Comparison of ENCODE assay signal across 1 cellular context in the genomic region with DNA sequence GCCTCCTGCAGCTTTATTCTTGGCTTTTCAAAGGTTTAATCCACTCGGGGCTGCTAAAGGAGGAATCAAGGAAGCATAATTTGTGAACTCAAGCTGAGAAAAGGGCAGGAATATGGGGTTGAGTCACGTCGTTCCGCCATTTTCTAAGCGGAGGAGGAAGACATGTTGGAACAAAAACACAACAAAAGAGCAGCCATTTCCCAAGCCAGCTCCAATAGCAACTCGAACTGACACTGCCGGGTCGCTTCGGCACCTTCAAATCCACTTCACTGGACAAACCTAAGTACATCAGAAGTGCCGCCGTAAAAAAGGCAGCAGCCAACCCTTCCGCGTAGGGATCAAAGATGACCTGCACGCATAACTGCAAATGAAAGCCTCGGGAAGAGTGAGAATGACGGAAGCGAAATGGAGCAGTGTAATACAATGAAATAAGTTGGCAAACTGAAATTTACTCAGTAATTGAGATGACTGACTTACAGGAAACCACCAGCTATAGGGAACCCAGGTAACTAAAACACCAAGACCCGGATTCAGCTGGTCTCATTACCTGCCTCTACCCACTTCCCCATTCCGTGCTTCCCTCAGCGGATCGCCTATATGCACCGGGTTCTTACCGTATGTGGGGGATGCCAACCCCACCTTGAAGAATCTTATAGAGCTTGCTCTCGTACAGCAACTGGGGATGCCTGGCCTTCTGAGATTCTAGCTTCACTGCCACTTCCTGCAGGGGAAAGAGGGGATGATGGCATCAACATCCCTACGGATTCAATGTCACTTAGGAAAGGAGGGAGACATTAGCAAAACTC.
TF ChIP-seq lines count a peak whose summit lies in the region.

No MANE protein-coding gene starts in this region.

TF ChIP-seq in K562, 482 proteins besides CTCF, POLR2A, EP300 and RAD21 (continued from another document and continues in another):
- TF ChIP-seq HOMEZ (CRISPR knock-in tag; IDR thresholded peaks at IDR 0.05) (no peak), ESRRA (IDR thresholded peaks at IDR 0.05; ENCODE audit: borderline replicate concordance, low read depth) (no peak), CBX1 (IDR thresholded peaks at IDR 0.05; ENCODE audit: low read depth) (no peak), CCNT2 (IDR thresholded peaks at IDR 0.05; ENCODE audit: borderline replicate concordance, extremely low read depth, insufficient read length, low read depth, low read length) (no peak), POLR2AphosphoS2 (IDR thresholded peaks at IDR 0.05; ENCODE audit: low read length) (no peak), SAP30 (IDR thresholded peaks at IDR 0.05; ENCODE audit: borderline replicate concordance, insufficient read depth, low read depth, low read length, poor library complexity, severe bottlenecking) (peak; percentile 16), ZNF12 (CRISPR knock-in tag; IDR thresholded peaks at IDR 0.05) (no peak), ETV6 (IDR thresholded peaks at IDR 0.05; ENCODE audit: borderline replicate concordance in 1 of 2, low read depth in 2 of 2, low read length in 1 of 2) (no peak), ETV6 (CRISPR knock-in tag; IDR thresholded peaks at IDR 0.05; ENCODE audit: borderline replicate concordance) (0 out of 2 replicates have a peak, but pooled peaks have one; percentile 36), ARNT (IDR thresholded peaks at IDR 0.05) (no peak), NCOR1 (IDR thresholded peaks at IDR 0.05) (no peak), HNRNPL (IDR thresholded peaks at IDR 0.05; ENCODE audit: low read depth, low read length) (no peak), ZNF175 (CRISPR knock-in tag; IDR thresholded peaks at IDR 0.05; ENCODE audit: low read depth) (peak; percentile 22; the same call in 1 of the 2 replicates), CSDE1 (IDR thresholded peaks at IDR 0.05) (peak in 1 of 2 experiments; percentile 81; a peak in 1 of 4 replicates), SMAD2 (IDR thresholded peaks at IDR 0.05; ENCODE audit: low read depth, low read length) (no peak), ILK (tag; IDR thresholded peaks at IDR 0.05; ENCODE audit: borderline replicate concordance, low read depth) (no peak), ZNF311 (CRISPR knock-in tag; IDR thresholded peaks at IDR 0.05) (no peak), SREBF2 (CRISPR knock-in tag; IDR thresholded peaks at IDR 0.05) (no peak), WHSC1 (IDR thresholded peaks at IDR 0.05; ENCODE audit: low read length) (no peak), GATAD2A (IDR thresholded peaks at IDR 0.05) (no peak), RUNX1 (IDR thresholded peaks at IDR 0.05; ENCODE audit: low read depth) (no peak), FOSL1 (tag; conservative IDR thresholded peaks at IDR 0.05) (peak; percentile 55; the same call in 1 of the 2 replicates), TEAD2 (tag; IDR thresholded peaks at IDR 0.05) (no peak), ZNF217 (CRISPR knock-in tag; IDR thresholded peaks at IDR 0.05) (no peak), ZNF253 (CRISPR knock-in tag; conservative IDR thresholded peaks at IDR 0.05) (no peak), MTA2 (IDR thresholded peaks at IDR 0.05; ENCODE audit: low read depth) (no peak), ZNF584 (CRISPR knock-in tag; IDR thresholded peaks at IDR 0.05; ENCODE audit: low read depth) (no peak), CREB3 (tag; conservative IDR thresholded peaks at IDR 0.05; ENCODE audit: low read depth) (peak; percentile 86), CREBBP (IDR thresholded peaks at IDR 0.05; ENCODE audit: low read depth, low read length) (no peak), ZNF77 (CRISPR knock-in tag; IDR thresholded peaks at IDR 0.05) (no peak), HLTF (IDR thresholded peaks at IDR 0.05) (no peak), RBM15 (IDR thresholded peaks at IDR 0.05; ENCODE audit: insufficient read depth, low read length) (no peak), MECOM (CRISPR knock-in tag; IDR thresholded peaks at IDR 0.05) (no peak), NR2F6 (CRISPR knock-in tag; IDR thresholded peaks at IDR 0.05) (no peak), ATF3 (IDR thresholded peaks at IDR 0.05) (no peak), ATF3 (CRISPR knock-in tag; conservative IDR thresholded peaks at IDR 0.05) (no peak), TCF3 (CRISPR knock-in tag; IDR thresholded peaks at IDR 0.05) (no peak), NKRF (IDR thresholded peaks at IDR 0.05; ENCODE audit: borderline replicate concordance) (0 out of 2 replicates have a peak, but pooled peaks have one; percentile 19), ELF2 (CRISPR knock-in tag; IDR thresholded peaks at IDR 0.05) (no peak)
- TF ChIP-seq, protein P1, sequence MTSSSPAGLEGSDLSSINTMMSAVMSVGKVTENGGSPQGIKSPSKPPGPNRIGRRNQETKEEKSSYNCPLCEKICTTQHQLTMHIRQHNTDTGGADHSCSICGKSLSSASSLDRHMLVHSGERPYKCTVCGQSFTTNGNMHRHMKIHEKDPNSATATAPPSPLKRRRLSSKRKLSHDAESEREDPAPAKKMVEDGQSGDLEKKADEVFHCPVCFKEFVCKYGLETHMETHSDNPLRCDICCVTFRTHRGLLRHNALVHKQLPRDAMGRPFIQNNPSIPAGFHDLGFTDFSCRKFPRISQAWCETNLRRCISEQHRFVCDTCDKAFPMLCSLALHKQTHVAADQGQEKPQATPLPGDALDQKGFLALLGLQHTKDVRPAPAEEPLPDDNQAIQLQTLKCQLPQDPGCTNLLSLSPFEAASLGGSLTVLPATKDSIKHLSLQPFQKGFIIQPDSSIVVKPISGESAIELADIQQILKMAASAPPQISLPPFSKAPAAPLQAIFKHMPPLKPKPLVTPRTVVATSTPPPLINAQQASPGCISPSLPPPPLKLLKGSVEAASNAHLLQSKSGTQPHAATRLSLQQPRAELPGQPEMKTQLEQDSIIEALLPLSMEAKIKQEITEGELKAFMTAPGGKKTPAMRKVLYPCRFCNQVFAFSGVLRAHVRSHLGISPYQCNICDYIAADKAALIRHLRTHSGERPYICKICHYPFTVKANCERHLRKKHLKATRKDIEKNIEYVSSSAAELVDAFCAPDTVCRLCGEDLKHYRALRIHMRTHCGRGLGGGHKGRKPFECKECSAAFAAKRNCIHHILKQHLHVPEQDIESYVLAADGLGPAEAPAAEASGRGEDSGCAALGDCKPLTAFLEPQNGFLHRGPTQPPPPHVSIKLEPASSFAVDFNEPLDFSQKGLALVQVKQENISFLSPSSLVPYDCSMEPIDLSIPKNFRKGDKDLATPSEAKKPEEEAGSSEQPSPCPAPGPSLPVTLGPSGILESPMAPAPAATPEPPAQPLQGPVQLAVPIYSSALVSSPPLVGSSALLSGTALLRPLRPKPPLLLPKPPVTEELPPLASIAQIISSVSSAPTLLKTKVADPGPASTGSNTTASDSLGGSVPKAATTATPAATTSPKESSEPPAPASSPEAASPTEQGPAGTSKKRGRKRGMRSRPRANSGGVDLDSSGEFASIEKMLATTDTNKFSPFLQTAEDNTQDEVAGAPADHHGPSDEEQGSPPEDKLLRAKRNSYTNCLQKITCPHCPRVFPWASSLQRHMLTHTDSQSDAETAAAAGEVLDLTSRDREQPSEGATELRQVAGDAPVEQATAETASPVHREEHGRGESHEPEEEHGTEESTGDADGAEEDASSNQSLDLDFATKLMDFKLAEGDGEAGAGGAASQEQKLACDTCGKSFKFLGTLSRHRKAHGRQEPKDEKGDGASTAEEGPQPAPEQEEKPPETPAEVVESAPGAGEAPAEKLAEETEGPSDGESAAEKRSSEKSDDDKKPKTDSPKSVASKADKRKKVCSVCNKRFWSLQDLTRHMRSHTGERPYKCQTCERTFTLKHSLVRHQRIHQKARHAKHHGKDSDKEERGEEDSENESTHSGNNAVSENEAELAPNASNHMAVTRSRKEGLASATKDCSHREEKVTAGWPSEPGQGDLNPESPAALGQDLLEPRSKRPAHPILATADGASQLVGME (CRISPR knock-in tag; IDR thresholded peaks at IDR 0.05) = no peak
- TF ChIP-seq, protein P2, sequence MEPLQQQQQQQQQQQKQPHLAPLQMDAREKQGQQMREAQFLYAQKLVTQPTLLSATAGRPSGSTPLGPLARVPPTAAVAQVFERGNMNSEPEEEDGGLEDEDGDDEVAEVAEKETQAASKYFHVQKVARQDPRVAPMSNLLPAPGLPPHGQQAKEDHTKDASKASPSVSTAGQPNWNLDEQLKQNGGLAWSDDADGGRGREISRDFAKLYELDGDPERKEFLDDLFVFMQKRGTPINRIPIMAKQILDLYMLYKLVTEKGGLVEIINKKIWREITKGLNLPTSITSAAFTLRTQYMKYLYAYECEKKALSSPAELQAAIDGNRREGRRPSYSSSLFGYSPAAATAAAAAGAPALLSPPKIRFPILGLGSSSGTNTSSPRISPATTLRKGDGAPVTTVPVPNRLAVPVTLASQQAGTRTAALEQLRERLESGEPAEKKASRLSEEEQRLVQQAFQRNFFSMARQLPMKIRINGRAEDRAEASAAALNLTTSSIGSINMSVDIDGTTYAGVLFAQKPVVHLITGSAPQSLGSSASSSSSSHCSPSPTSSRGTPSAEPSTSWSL (CRISPR knock-in tag; IDR thresholded peaks at IDR 0.05; ENCODE audit: borderline replicate concordance) = no peak
- TF ChIP-seq, protein P3, sequence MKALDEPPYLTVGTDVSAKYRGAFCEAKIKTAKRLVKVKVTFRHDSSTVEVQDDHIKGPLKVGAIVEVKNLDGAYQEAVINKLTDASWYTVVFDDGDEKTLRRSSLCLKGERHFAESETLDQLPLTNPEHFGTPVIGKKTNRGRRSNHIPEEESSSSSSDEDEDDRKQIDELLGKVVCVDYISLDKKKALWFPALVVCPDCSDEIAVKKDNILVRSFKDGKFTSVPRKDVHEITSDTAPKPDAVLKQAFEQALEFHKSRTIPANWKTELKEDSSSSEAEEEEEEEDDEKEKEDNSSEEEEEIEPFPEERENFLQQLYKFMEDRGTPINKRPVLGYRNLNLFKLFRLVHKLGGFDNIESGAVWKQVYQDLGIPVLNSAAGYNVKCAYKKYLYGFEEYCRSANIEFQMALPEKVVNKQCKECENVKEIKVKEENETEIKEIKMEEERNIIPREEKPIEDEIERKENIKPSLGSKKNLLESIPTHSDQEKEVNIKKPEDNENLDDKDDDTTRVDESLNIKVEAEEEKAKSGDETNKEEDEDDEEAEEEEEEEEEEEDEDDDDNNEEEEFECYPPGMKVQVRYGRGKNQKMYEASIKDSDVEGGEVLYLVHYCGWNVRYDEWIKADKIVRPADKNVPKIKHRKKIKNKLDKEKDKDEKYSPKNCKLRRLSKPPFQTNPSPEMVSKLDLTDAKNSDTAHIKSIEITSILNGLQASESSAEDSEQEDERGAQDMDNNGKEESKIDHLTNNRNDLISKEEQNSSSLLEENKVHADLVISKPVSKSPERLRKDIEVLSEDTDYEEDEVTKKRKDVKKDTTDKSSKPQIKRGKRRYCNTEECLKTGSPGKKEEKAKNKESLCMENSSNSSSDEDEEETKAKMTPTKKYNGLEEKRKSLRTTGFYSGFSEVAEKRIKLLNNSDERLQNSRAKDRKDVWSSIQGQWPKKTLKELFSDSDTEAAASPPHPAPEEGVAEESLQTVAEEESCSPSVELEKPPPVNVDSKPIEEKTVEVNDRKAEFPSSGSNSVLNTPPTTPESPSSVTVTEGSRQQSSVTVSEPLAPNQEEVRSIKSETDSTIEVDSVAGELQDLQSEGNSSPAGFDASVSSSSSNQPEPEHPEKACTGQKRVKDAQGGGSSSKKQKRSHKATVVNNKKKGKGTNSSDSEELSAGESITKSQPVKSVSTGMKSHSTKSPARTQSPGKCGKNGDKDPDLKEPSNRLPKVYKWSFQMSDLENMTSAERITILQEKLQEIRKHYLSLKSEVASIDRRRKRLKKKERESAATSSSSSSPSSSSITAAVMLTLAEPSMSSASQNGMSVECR (CRISPR knock-in tag; IDR thresholded peaks at IDR 0.05) = no peak
